15 cellular contexts compared by ENCODE assay signal in genomic region chr7:81308643-81309354, GRCh38.
DNase-seq lines count a peak whose midpoint lies in the region; ATAC-seq and TF ChIP-seq lines count a peak whose summit lies in the region.
"Had no signal": no experiment of that assay in that cellular context is flagged by ENCODE, and none has a peak within 500 bp of the region (broad histone marks: within the 10 kb centered on the region; RNA-seq: fewer than 3 reads in every experiment).

No MANE protein-coding gene starts in this region.

- H3K4me3 ChIP-seq in AG10803 (ENCODE audit: low read length): no peak overlapping the region
- H3K4me3 ChIP-seq: BLaER1, heart right ventricle, thyroid gland had no signal

- DNase-seq in AG10803 (ENCODE audit: low read depth) (peak; percentile 70), HCEC 1CT (peak; percentile 24), iris pigment epithelial cell (ENCODE audit: low read depth) (peak; percentile 50), C1 segment of cervical spinal cord (lab: John Stamatoyannopoulos, UW) (no peak)
- no peak for DNase-seq in activated naive CD4-positive, alpha-beta T cell treated with Interleukin-2 at 50 U/mL for 16 hours
- DNase-seq: activated naive CD4-positive, alpha-beta T cell treated with anti-CD3 and anti-CD28 coated beads for 36 hours; effector memory CD8-positive, alpha-beta T cell; heart right ventricle; NCI-H1436 treated with DMSO at 0.1 percent for 48 hours; stimulated activated CD4-positive, alpha-beta T cell treated with anti-CD3 and anti-CD28 coated beads, Interleukin-1b, Interleukin-23, amount 100 ng/mL, for 48 hours; thyroid gland had no signal

- ATAC-seq in SK-N-SH treated with all-trans-retinoic acid at 6 μM for 48 hours: peak; percentile 97
- no peak for ATAC-seq in GM18873 (IDR thresholded peaks at IDR 0.05; ENCODE audit: low FRiP score, unreplicated experiment)
- no peak for ATAC-seq in GM18907 (IDR thresholded peaks at IDR 0.05; ENCODE audit: unreplicated experiment)
- ATAC-seq: effector memory CD8-positive, alpha-beta T cell; heart right ventricle had no signal

- no peak for TF ChIP-seq CTCF in AG10803 (conservative IDR thresholded peaks at IDR 0.05; ENCODE audit: low read length)

TF ChIP-seq in SK-N-SH treated with all-trans-retinoic acid at 6 μM for 48 hours, 23 proteins besides CTCF, POLR2A, EP300 and RAD21:
- TF ChIP-seq BACH2 (CRISPR knock-in tag; IDR thresholded peaks at IDR 0.05; ENCODE audit: borderline replicate concordance) (no peak), ESRRG (CRISPR knock-in tag; IDR thresholded peaks at IDR 0.05) (no peak), CSDC2 (CRISPR knock-in tag; IDR thresholded peaks at IDR 0.05) (no peak), CSRNP3 (CRISPR knock-in tag; IDR thresholded peaks at IDR 0.05) (no peak), ZFP3 (CRISPR knock-in tag; IDR thresholded peaks at IDR 0.05) (no peak), TSHZ2 (CRISPR knock-in tag; IDR thresholded peaks at IDR 0.05) (no peak; the same call in 1 of the 2 replicates), ARNTL (CRISPR knock-in tag; IDR thresholded peaks at IDR 0.05; ENCODE audit: borderline replicate concordance, low read depth) (no peak), PPARA (CRISPR knock-in tag; IDR thresholded peaks at IDR 0.05; ENCODE audit: borderline replicate concordance) (no peak), GLIS3 (CRISPR knock-in tag; IDR thresholded peaks at IDR 0.05) (no peak), TCF4 (CRISPR knock-in tag; IDR thresholded peaks at IDR 0.05; ENCODE audit: borderline replicate concordance) (peak; percentile 95), ZNF70 (CRISPR knock-in tag; IDR thresholded peaks at IDR 0.05) (no peak), RARB (CRISPR knock-in tag; IDR thresholded peaks at IDR 0.05) (no peak), ZC3H10 (CRISPR knock-in tag; IDR thresholded peaks at IDR 0.05) (no peak), ZFP30 (CRISPR knock-in tag; IDR thresholded peaks at IDR 0.05) (no peak), ISL1 (CRISPR knock-in tag; IDR thresholded peaks at IDR 0.05) (peak; percentile 48; the same call in 1 of the 2 replicates), SNAI2 (CRISPR knock-in tag; IDR thresholded peaks at IDR 0.05) (no peak), TOX (CRISPR knock-in tag; IDR thresholded peaks at IDR 0.05; ENCODE audit: borderline replicate concordance) (no peak), ZNF565 (CRISPR knock-in tag; conservative IDR thresholded peaks at IDR 0.05; ENCODE audit: low read depth) (no peak), ZNF8 (CRISPR knock-in tag; IDR thresholded peaks at IDR 0.05) (peak; percentile 46; the same call in 1 of the 2 replicates), OSR1 (CRISPR knock-in tag; IDR thresholded peaks at IDR 0.05) (no peak), PATZ1 (CRISPR knock-in tag; IDR thresholded peaks at IDR 0.05; ENCODE audit: borderline replicate concordance) (no peak), CREB5 (CRISPR knock-in tag; IDR thresholded peaks at IDR 0.05; ENCODE audit: low read depth) (no peak), POU6F1 (CRISPR knock-in tag; IDR thresholded peaks at IDR 0.05; ENCODE audit: borderline replicate concordance, low read depth) (0 out of 2 replicates have a peak, but pooled peaks have one; percentile 23)
TF ChIP-seq in SK-N-SH treated with all-trans-retinoic acid at 6 μM for 48 hours: peak in this region for 4.

Comparison
In these comparisons a context has a peak if more than half of its experiments do, and no peak if none do; other contexts are left out.
1. DNase-seq: peak in AG10803 (single experiment), HCEC 1CT (single experiment) and iris pigment epithelial cell (single experiment); none in C1 segment of cervical spinal cord (0 of 14) and activated naive CD4-positive, alpha-beta T cell treated with Interleukin-2 at 50 U/mL for 16 hours (single experiment).